15 cellular contexts compared by ENCODE assay signal in the genomic region with DNA sequence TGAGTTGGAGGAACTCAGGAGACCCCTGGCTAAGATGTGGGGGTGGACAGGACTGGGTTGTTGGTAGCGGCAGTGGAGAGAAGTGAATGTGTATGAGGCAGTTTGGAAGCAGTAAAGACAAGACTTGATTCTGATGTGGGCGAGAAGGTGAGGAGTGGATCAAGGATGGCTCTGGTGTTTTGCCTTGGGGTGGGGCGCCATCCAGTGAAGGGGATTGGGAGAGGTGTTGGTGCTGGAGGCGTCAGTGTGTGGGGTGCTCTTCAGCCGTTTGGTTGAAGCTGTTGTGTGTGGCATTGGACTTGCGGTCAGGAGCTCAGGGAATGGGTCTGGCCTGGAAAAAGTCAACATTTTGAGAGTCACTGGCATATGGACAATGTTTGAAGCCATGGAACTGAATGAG. TPM values are rescaled to one million over a fixed set of nuclear protein-coding genes. Genes with fewer than 3 reads are reported as not detected.
DNase-seq lines count a peak whose midpoint lies in the region; ATAC-seq and TF ChIP-seq lines count a peak whose summit lies in the region.
"Had no signal": no experiment of that assay in that cellular context is flagged by ENCODE, and none has a peak within 500 bp of the region (broad histone marks: within the 10 kb centered on the region; RNA-seq: fewer than 3 reads in every experiment).

No MANE protein-coding gene starts in this region.

- H3K36me3 Mint-ChIP-seq in T-helper 17 cell (ENCODE audit: low read depth): peaks cover 6% of the 10 kb centered on the region
- H3K36me3 Mint-ChIP-seq in memory B cell: peaks cover 23% of the 10 kb centered on the region

- TF ChIP-seq CTCF in esophagus squamous epithelium (IDR thresholded peaks at IDR 0.05): no peak

- H3K9me3 Mint-ChIP-seq in stimulated activated naive CD8-positive, alpha-beta T cell treated with anti-CD3 and anti-CD28 coated beads, Interleukin-15, amount 100 ng/mL, for 72 hours: no peaks in the 10 kb centered on the region
- H3K9me3 Mint-ChIP-seq in memory B cell: no peaks in the 10 kb centered on the region
- H3K9me3 Mint-ChIP-seq: IgD-negative memory B cell had no signal

- H3K27ac ChIP-seq in esophagus squamous epithelium: no peak overlapping the region
- H3K27ac ChIP-seq: C4-2B, SK-N-MC had no signal

- no peaks in the 10 kb centered on the region for H3K4me1 ChIP-seq in esophagus squamous epithelium

- H3K9me3 ChIP-seq in T-helper 17 cell (ENCODE audit: control insufficient read depth, low read length, poor library complexity, severe bottlenecking) (no peaks in the 10 kb centered on the region), esophagus squamous epithelium (no peaks in the 10 kb centered on the region)

- WGBS in esophagus squamous epithelium, 2 donors: 74 to 89% methylated on average over 6 of the region's 6 CpGs

- intact Hi-C loops in esophagus squamous epithelium (cut with DNase I): no loop called here

- H3K27me3 Mint-ChIP-seq in stimulated activated naive CD8-positive, alpha-beta T cell treated with anti-CD3 and anti-CD28 coated beads, Interleukin-15, amount 100 ng/mL, for 72 hours: no peaks in the 10 kb centered on the region
- H3K27me3 Mint-ChIP-seq in T-helper 17 cell (no peaks in the 10 kb centered on the region), memory B cell (no peaks in the 10 kb centered on the region)
- H3K27me3 Mint-ChIP-seq: IgD-negative memory B cell had no signal

- H3K27me3 ChIP-seq in esophagus squamous epithelium: no peaks in the 10 kb centered on the region

- H3K27ac Mint-ChIP-seq in stimulated activated naive CD8-positive, alpha-beta T cell treated with anti-CD3 and anti-CD28 coated beads, Interleukin-15, amount 100 ng/mL, for 72 hours: peak overlapping the region in 1 of 2 donors; percentile 0
- H3K27ac Mint-ChIP-seq in T-helper 17 cell (peak overlapping the region; percentile 91), memory B cell (peak overlapping the region; percentile 22)
- H3K27ac Mint-ChIP-seq: IgD-negative memory B cell had no signal

- peaks cover 6 to 100% (median 7%) of the 10 kb centered on the region in 3 donors for H3K36me3 ChIP-seq in esophagus squamous epithelium

- no peak for TF ChIP-seq POLR2A in esophagus squamous epithelium (IDR thresholded peaks at IDR 0.05)

- DNase-seq in stimulated activated naive CD8-positive, alpha-beta T cell treated with anti-CD3 and anti-CD28 coated beads, Interleukin-15, Interleukin-2, amounts not matched to agents 100 U/mL and 50 U/mL, for 24 hours: no peak
- no peak for DNase-seq in stimulated activated naive CD8-positive, alpha-beta T cell treated with anti-CD3 and anti-CD28 coated beads, Interleukin-15, amount 100 ng/mL, for 72 hours
- DNase-seq in T-helper 17 cell (no peak), memory B cell (ENCODE audit: low spot score in 2 of 2) (no peak), esophagus squamous epithelium (lab: John Stamatoyannopoulos, UW) (no peak), CD1c-positive myeloid dendritic cell (ENCODE audit: extremely low spot score) (no peak), NCI-H2227 treated with DMSO at 0.1 percent for 48 hours (lab: John Stamatoyannopoulos, UW) (no peak), NCI-H446 (lab: John Stamatoyannopoulos, UW) (no peak)
- DNase-seq: HCEC 1CT, NCI-H446 treated with DMSO at 0.1 percent for 48 hours, NCI-H748 treated with DMSO at 0.1 percent for 48 hours had no signal

- H3K4me1 Mint-ChIP-seq in stimulated activated naive CD8-positive, alpha-beta T cell treated with anti-CD3 and anti-CD28 coated beads, Interleukin-15, amount 100 ng/mL, for 72 hours: no peaks in the 10 kb centered on the region
- peaks cover 9% of the 10 kb centered on the region for H3K4me1 Mint-ChIP-seq in T-helper 17 cell
- H3K4me1 Mint-ChIP-seq in memory B cell: peaks cover 11% of the 10 kb centered on the region

- peak; percentile 36 for ATAC-seq in stimulated activated naive CD8-positive, alpha-beta T cell treated with anti-CD3 and anti-CD28 coated beads, Interleukin-15, Interleukin-2, amounts not matched to agents 100 U/mL and 50 U/mL, for 24 hours
- ATAC-seq in stimulated activated naive CD8-positive, alpha-beta T cell treated with anti-CD3 and anti-CD28 coated beads, Interleukin-15, amount 100 ng/mL, for 72 hours: no peak
- no peak for ATAC-seq in T-helper 17 cell
- no peak for ATAC-seq in memory B cell (ENCODE audit: low read depth)
- ATAC-seq: Right ventricle myocardium inferior had no signal

- no peak overlapping the region for H3K4me3 Mint-ChIP-seq in stimulated activated naive CD8-positive, alpha-beta T cell treated with anti-CD3 and anti-CD28 coated beads, Interleukin-15, amount 100 ng/mL, for 72 hours
- H3K4me3 Mint-ChIP-seq in T-helper 17 cell: no peak overlapping the region
- no peak overlapping the region for H3K4me3 Mint-ChIP-seq in memory B cell
- H3K4me3 Mint-ChIP-seq: IgD-negative memory B cell had no signal

- no peak overlapping the region for H3K4me3 ChIP-seq in esophagus squamous epithelium
- H3K4me3 ChIP-seq: SK-N-MC had no signal

RNA-seq across cellular contexts. Expression of a gene that starts 13.3 kb away (rescaled TPM):
- total RNA-seq in T-helper 17 cell (10 to 100 TPM; 23.2 to 28.4 TPM), esophagus squamous epithelium (10 to 100 TPM in 2 of 4 donors, 1 to 10 TPM in 2; 6.0 to 17.7 (median 10.2) TPM)
